In the genomic region with DNA sequence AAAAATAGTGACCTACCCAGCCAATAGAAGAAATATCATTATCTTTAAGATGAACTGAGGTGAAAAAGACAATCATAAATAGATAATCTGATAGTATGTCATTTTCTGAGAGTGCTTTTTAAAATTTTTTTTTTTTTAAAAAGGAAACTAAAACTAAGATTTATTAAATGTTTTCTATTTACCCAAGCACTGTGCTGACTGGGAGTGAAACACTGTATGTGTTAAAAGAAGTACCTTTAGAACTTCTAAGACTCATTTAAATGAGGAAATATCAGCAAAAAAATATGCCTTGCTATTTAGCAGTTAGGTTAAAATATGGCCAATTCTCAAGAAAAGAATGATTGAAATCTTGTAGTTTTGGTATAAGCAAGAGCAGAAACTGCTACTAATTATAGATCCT, we compare ENCODE assay signal across 20 cellular contexts. TPM values are rescaled to one million over a fixed set of nuclear protein-coding genes. Genes with fewer than 3 reads are reported as not detected.
DNase-seq lines count a peak whose midpoint lies in the region; ATAC-seq and TF ChIP-seq lines count a peak whose summit lies in the region.
"Had no signal": no experiment of that assay in that cellular context is flagged by ENCODE, and none has a peak within 500 bp of the region (broad histone marks: within the 10 kb centered on the region; RNA-seq: fewer than 3 reads in every experiment).

No MANE protein-coding gene starts in this region.

- no peaks in the 10 kb centered on the region for H3K4me1 Mint-ChIP-seq in chondrocyte (ENCODE audit: low read depth)
- H3K4me1 Mint-ChIP-seq: CD14-positive monocyte had no signal

- H3K4me1 ChIP-seq in upper lobe of right lung, result no peaks in the 10 kb centered on the region

- no peaks in the 10 kb centered on the region for H3K9me3 ChIP-seq in upper lobe of right lung

- intact Hi-C loops in upper lobe of right lung (cut with DNase I), result no loop called here

- peak; percentile 74 for ATAC-seq in GM18867 (IDR thresholded peaks at IDR 0.05; ENCODE audit: unreplicated experiment)
- peak; percentile 64 for ATAC-seq in GM21360 (IDR thresholded peaks at IDR 0.05; ENCODE audit: unreplicated experiment)
- peak; percentile 57 for ATAC-seq in HG03342 (IDR thresholded peaks at IDR 0.05; ENCODE audit: unreplicated experiment)
- no peak for ATAC-seq in upper lobe of right lung
- ATAC-seq: Right ventricle myocardium inferior had no signal

- no peak for DNase-seq in upper lobe of right lung
- no peak for DNase-seq in LoVo (ENCODE audit: low spot score)
- no peak for DNase-seq in NCI-H526 (lab: John Stamatoyannopoulos, UW)
- DNase-seq in activated naive CD4-positive, alpha-beta T cell (lab: John Stamatoyannopoulos, UW), result no peak
- DNase-seq in chondrocyte (ENCODE audit: low spot score), result no peak
- DNase-seq: DMS79, KBM-7, NCI-H1417, NCI-H187, NCI-H2107, NCI-H2227 treated with DMSO at 0.1 percent for 48 hours, NCI-H524, SW 1271 had no signal

- peaks cover 1% of the 10 kb centered on the region for H3K36me3 Mint-ChIP-seq in chondrocyte (ENCODE audit: low read depth)
- H3K36me3 Mint-ChIP-seq: CD14-positive monocyte had no signal

- H3K36me3 ChIP-seq in upper lobe of right lung, result no peaks in the 10 kb centered on the region

- H3K27ac Mint-ChIP-seq in chondrocyte (ENCODE audit: unreplicated experiment), result no peak overlapping the region
- H3K27ac Mint-ChIP-seq: CD14-positive monocyte had no signal

- H3K27me3 Mint-ChIP-seq in chondrocyte (ENCODE audit: low read depth), result peaks cover 14% of the 10 kb centered on the region

- TF ChIP-seq CTCF in upper lobe of right lung (IDR thresholded peaks at IDR 0.05), result no peak
- no peak for TF ChIP-seq CTCF in chondrocyte (IDR thresholded peaks at IDR 0.05)

- no peaks in the 10 kb centered on the region for H3K9me3 Mint-ChIP-seq in chondrocyte (ENCODE audit: low read depth)
- H3K9me3 Mint-ChIP-seq: CD14-positive monocyte had no signal

- no peaks in the 10 kb centered on the region for H3K27me3 ChIP-seq in upper lobe of right lung

- H3K4me3 Mint-ChIP-seq in chondrocyte (ENCODE audit: unreplicated experiment), result no peak overlapping the region
- H3K4me3 Mint-ChIP-seq: CD14-positive monocyte had no signal

- no peak overlapping the region for H3K4me3 ChIP-seq in upper lobe of right lung

- H3K27ac ChIP-seq in upper lobe of right lung, result peak overlapping the region; percentile 31

RNA-seq across cellular contexts. Expression of a gene that starts 39.4 kb away (rescaled TPM):
- 12.9 TPM for total RNA-seq in upper lobe of right lung
- 0.62 to 1.6 TPM (median 0.90 TPM) in 3 replicates for total RNA-seq in chondrocyte
- total RNA-seq: H1, Right ventricle myocardium inferior, SK-MEL-5 had no signal
